22 cellular contexts compared by ENCODE assay signal in genomic region chr9:94740191-94740874, GRCh38. TPM values are rescaled to one million over a fixed set of nuclear protein-coding genes. Genes with fewer than 3 reads are reported as not detected.
DNase-seq lines count a peak whose midpoint lies in the region; ATAC-seq and TF ChIP-seq lines count a peak whose summit lies in the region.
"Had no signal": no experiment of that assay in that cellular context is flagged by ENCODE, and none has a peak within 500 bp of the region (broad histone marks: within the 10 kb centered on the region; RNA-seq: fewer than 3 reads in every experiment).

No MANE protein-coding gene starts in this region.

- no peak for ATAC-seq in lung (ENCODE audit: insufficient read depth, low FRiP score)
- ATAC-seq in activated naive CD4-positive, alpha-beta T cell treated with anti-CD3 and anti-CD28 coated beads, Interleukin-2, amount 50 U/mL, for 72 hours = no peak

- no peak overlapping the region for H3K27ac ChIP-seq in lung (ENCODE audit: low read depth in 1 of 2, low read length in 1 of 2)
- peak overlapping the region; percentile 30 for H3K27ac ChIP-seq in temporal lobe (ENCODE audit: low read depth, low read length)
- H3K27ac ChIP-seq in neural progenitor cell = no peak overlapping the region
- H3K27ac ChIP-seq in effector memory CD4-positive, alpha-beta T cell (ENCODE audit: insufficient read depth, low read length, poor library complexity, severe bottlenecking) = no peak overlapping the region
- H3K27ac ChIP-seq: 22Rv1, stomach had no signal

- no peaks in the 10 kb centered on the region for H3K9me3 Mint-ChIP-seq in activated naive CD8-positive, alpha-beta T cell (ENCODE audit: low read depth)
- no peaks in the 10 kb centered on the region for H3K9me3 Mint-ChIP-seq in activated naive CD8-positive, alpha-beta T cell treated with anti-CD3 and anti-CD28 coated beads for 36 hours
- no peaks in the 10 kb centered on the region for H3K9me3 Mint-ChIP-seq in neural progenitor cell
- H3K9me3 Mint-ChIP-seq in activated naive CD4-positive, alpha-beta T cell treated with anti-CD3 and anti-CD28 coated beads, Interleukin-2, amount 50 U/mL, for 72 hours = peaks cover 0 to 6% of the 10 kb centered on the region in 2 donors

- H3K4me1 Mint-ChIP-seq in activated naive CD8-positive, alpha-beta T cell (ENCODE audit: low read depth) = no peaks in the 10 kb centered on the region
- H3K4me1 Mint-ChIP-seq in activated naive CD8-positive, alpha-beta T cell treated with anti-CD3 and anti-CD28 coated beads for 36 hours = no peaks in the 10 kb centered on the region
- peaks cover 2% of the 10 kb centered on the region for H3K4me1 Mint-ChIP-seq in neural progenitor cell

- no peak overlapping the region for H3K4me3 ChIP-seq in choroid plexus epithelial cell (ENCODE audit: low read depth, low read length)
- H3K4me3 ChIP-seq in lung = no peak overlapping the region
- H3K4me3 ChIP-seq in neural progenitor cell = no peak overlapping the region
- no peak overlapping the region for H3K4me3 ChIP-seq in effector memory CD4-positive, alpha-beta T cell (ENCODE audit: insufficient read depth, low read depth, low read length, poor library complexity, severe bottlenecking)
- H3K4me3 ChIP-seq: stomach had no signal

- H2AFZ ChIP-seq in neural progenitor cell (replicated peaks) = no peak overlapping the region

- H3K9me3 ChIP-seq in lung (ENCODE audit: control insufficient read depth in 2 of 2, insufficient read depth in 1 of 2, low read length in 1 of 2) (no peaks in the 10 kb centered on the region), neural progenitor cell (ENCODE audit: low read depth) (no peaks in the 10 kb centered on the region)
- no peaks in the 10 kb centered on the region for H3K9me3 ChIP-seq in effector memory CD4-positive, alpha-beta T cell (ENCODE audit: control insufficient read depth, low read length)
- H3K9me3 ChIP-seq: Caco-2, stomach had no signal

- no peak overlapping the region for H3K4me2 ChIP-seq in neural progenitor cell

- peaks cover 16% of the 10 kb centered on the region for H3K36me3 Mint-ChIP-seq in activated naive CD8-positive, alpha-beta T cell
- H3K36me3 Mint-ChIP-seq in activated naive CD8-positive, alpha-beta T cell treated with anti-CD3 and anti-CD28 coated beads for 36 hours = peaks cover 23% of the 10 kb centered on the region
- H3K36me3 Mint-ChIP-seq in neural progenitor cell = peaks cover 14% of the 10 kb centered on the region
- H3K36me3 Mint-ChIP-seq in activated naive CD4-positive, alpha-beta T cell treated with anti-CD3 and anti-CD28 coated beads, Interleukin-2, amount 50 U/mL, for 72 hours = peaks cover 12 to 18% of the 10 kb centered on the region in 2 donors

- H3K27me3 ChIP-seq in lung (ENCODE audit: control insufficient read depth, insufficient read depth) (no peaks in the 10 kb centered on the region), neural progenitor cell (no peaks in the 10 kb centered on the region)
- H3K27me3 ChIP-seq in effector memory CD4-positive, alpha-beta T cell (replicated peaks; ENCODE audit: control insufficient read depth, insufficient read depth, low read length, poor library complexity, severe bottlenecking) = no peaks in the 10 kb centered on the region
- H3K27me3 ChIP-seq: stomach had no signal

- 74 to 81% methylated on average over 3 of the region's 3 CpGs for WGBS in lung, 2 donors

- peak; percentile 23 for TF ChIP-seq CTCF in choroid plexus epithelial cell (conservative IDR thresholded peaks at IDR 0.05; ENCODE audit: low read depth, low read length)
- no peak for TF ChIP-seq CTCF in lung (IDR thresholded peaks at IDR 0.05; ENCODE audit: control extremely low read depth, extremely low read depth)
- TF ChIP-seq CTCF in neural progenitor cell (IDR thresholded peaks at IDR 0.05) = no peak

- H3K9ac ChIP-seq in neural progenitor cell = no peak overlapping the region

- no peak for DNase-seq in activated naive CD8-positive, alpha-beta T cell treated with anti-CD3 and anti-CD28 coated beads for 36 hours
- DNase-seq in choroid plexus epithelial cell (ENCODE audit: low read depth) (peak; percentile 14), lung (ENCODE audit: low spot score) (peak; percentile 10), neural progenitor cell (ENCODE audit: low spot score) (no peak)
- no peak for DNase-seq in activated naive CD4-positive, alpha-beta T cell treated with anti-CD3 and anti-CD28 coated beads, Interleukin-2, amount 50 U/mL, for 72 hours (ENCODE audit: low spot score in 2 of 2)
- no peak for DNase-seq in effector memory CD4-positive, alpha-beta T cell
- DNase-seq: activated CD4-positive, alpha-beta T cell treated with anti-CD3 and anti-CD28 coated beads for 1 hour; activated T-cell treated with anti-CD3 and anti-CD28 coated beads, Interleukin-2, amount 50 U/mL, for 1 hour; Caco-2; DND-41; foreskin fibroblast; KBM-7; MV-4-11; NCI-H1694 treated with DMSO at 0.1 percent for 48 hours; NCI-H82; OCI-M1; stomach had no signal

- H3K36me3 ChIP-seq in lung (ENCODE audit: control insufficient read depth in 2 of 2, insufficient read depth in 2 of 2, low read length in 2 of 2) (peaks cover 0 to 3% of the 10 kb centered on the region in 2 donors), neural progenitor cell (no peaks in the 10 kb centered on the region)
- no peaks in the 10 kb centered on the region for H3K36me3 ChIP-seq in effector memory CD4-positive, alpha-beta T cell (ENCODE audit: control insufficient read depth, insufficient read depth, low read length)

- no peaks in the 10 kb centered on the region for H3F3A ChIP-seq in neural progenitor cell (ENCODE audit: low read depth)

- H3K79me2 ChIP-seq in neural progenitor cell (ENCODE audit: low read depth) = peaks cover 28% of the 10 kb centered on the region

- H3K27me3 Mint-ChIP-seq in activated naive CD8-positive, alpha-beta T cell = no peaks in the 10 kb centered on the region
- no peaks in the 10 kb centered on the region for H3K27me3 Mint-ChIP-seq in activated naive CD8-positive, alpha-beta T cell treated with anti-CD3 and anti-CD28 coated beads for 36 hours
- no peaks in the 10 kb centered on the region for H3K27me3 Mint-ChIP-seq in neural progenitor cell (ENCODE audit: insufficient read depth, low read depth)
- H3K27me3 Mint-ChIP-seq: B cell, type B pancreatic cell had no signal

- H4K20me1 ChIP-seq in neural progenitor cell (ENCODE audit: low read depth) = peaks cover 11% of the 10 kb centered on the region

- peak overlapping the region; percentile 1 for H3K27ac Mint-ChIP-seq in activated naive CD8-positive, alpha-beta T cell
- no peak overlapping the region for H3K27ac Mint-ChIP-seq in activated naive CD8-positive, alpha-beta T cell treated with anti-CD3 and anti-CD28 coated beads for 36 hours
- H3K27ac Mint-ChIP-seq in neural progenitor cell = no peak overlapping the region
- no peak overlapping the region for H3K27ac Mint-ChIP-seq in activated naive CD4-positive, alpha-beta T cell treated with anti-CD3 and anti-CD28 coated beads, Interleukin-2, amount 50 U/mL, for 72 hours
- H3K27ac Mint-ChIP-seq: B cell, type B pancreatic cell had no signal

- H3K4me3 Mint-ChIP-seq in activated naive CD8-positive, alpha-beta T cell = no peak overlapping the region
- no peak overlapping the region for H3K4me3 Mint-ChIP-seq in activated naive CD8-positive, alpha-beta T cell treated with anti-CD3 and anti-CD28 coated beads for 36 hours
- no peak overlapping the region for H3K4me3 Mint-ChIP-seq in neural progenitor cell
- H3K4me3 Mint-ChIP-seq: B cell, type B pancreatic cell had no signal

- H3K4me1 ChIP-seq in lung (ENCODE audit: control insufficient read depth in 2 of 2, insufficient read depth in 2 of 2, low read length in 2 of 2) = peaks cover 3 to 5% of the 10 kb centered on the region in 2 donors
- no peaks in the 10 kb centered on the region for H3K4me1 ChIP-seq in neural progenitor cell
- no peaks in the 10 kb centered on the region for H3K4me1 ChIP-seq in effector memory CD4-positive, alpha-beta T cell (ENCODE audit: control insufficient read depth, insufficient read depth, low read length, poor library complexity, severe bottlenecking)
- H3K4me1 ChIP-seq: Caco-2 had no signal

RNA-seq across cellular contexts. Expression of gene AOPEP, which starts 13.8 kb away (rescaled TPM):
- total RNA-seq in activated naive CD8-positive, alpha-beta T cell treated with anti-CD3 and anti-CD28 coated beads for 36 hours = 1 to 10 TPM; 5.0 to 6.8 TPM
- total RNA-seq in lung (100 to 1,000 TPM in 1 of 2 donors, 10 to 100 TPM in 1; 76.9 to 121 TPM), temporal lobe (14.3 TPM), neural progenitor cell (ENCODE audit: low replicate concordance) (16.6 and 18.3 TPM in 2 replicates)
- 10 to 100 TPM; 29.0 to 43.0 TPM for polyA plus RNA-seq in lung
- 10 to 100 TPM in 1 of 2 donors, 1 to 10 TPM in 1; 5.5 to 13.0 TPM for total RNA-seq in activated naive CD4-positive, alpha-beta T cell treated with anti-CD3 and anti-CD28 coated beads, Interleukin-2, amount 50 U/mL, for 72 hours

Comparison
In these comparisons a context has a peak if more than half of its experiments do, and no peak if none do; other contexts are left out.
1. DNase-seq: peak in choroid plexus epithelial cell (single experiment) and lung (single experiment); none in activated naive CD8-positive, alpha-beta T cell treated with anti-CD3 and anti-CD28 coated beads for 36 hours (single experiment), neural progenitor cell (single experiment), activated naive CD4-positive, alpha-beta T cell treated with anti-CD3 and anti-CD28 coated beads, Interleukin-2, amount 50 U/mL, for 72 hours (0 of 2) and effector memory CD4-positive, alpha-beta T cell (0 of 3).